8 cellular contexts compared by ENCODE assay signal in the genomic region with DNA sequence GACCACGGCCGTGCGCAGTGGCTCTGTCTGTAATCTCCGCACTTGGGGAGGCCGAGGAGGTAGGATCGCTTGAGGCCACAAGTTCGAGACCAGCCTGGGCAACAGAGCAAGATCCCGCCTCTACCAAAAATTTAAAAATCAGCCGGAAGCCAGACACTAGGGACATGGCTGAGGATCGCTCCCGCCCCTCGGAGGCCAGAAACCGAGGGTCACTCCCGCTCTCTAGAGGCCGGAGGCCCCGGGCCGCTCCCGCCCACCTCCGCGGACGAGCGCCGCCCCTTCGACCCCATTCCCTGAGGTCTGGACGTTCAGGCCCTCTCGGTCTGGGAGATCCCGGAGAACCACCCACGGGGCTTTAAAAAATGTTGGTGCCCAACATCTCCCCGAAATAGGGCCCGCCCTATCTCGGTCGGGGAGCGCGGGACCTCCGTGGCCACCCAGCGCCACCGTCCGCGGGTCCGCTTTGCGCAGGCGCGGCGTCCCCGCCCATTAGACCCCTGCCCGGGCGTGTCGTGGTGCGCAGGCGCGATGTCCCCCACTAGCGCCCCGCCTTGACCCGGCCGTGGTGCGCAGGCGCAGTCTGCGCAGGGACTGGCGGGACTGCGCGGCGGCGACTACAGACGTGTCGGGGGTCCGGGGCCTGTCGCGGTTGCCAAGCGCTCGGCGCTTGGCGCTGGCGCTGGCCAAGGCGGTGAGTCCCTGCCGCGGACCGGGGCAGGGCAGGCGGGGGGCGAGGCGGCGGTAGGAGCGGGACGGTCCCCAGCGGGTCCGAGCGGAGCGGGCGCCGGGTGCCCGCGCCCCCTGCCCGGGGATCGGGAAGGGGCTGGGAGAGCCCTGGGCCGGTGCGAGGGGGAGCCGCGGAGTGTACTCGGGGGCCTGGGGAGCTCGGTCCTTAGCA.
DNase-seq lines count a peak whose midpoint lies in the region; ATAC-seq and TF ChIP-seq lines count a peak whose summit lies in the region.
"Not testable (repeated sequence)": the region's sequence is repeated elsewhere in the genome, so short reads cannot be mapped to it uniquely, and the experiment has no call there.

No MANE protein-coding gene starts in this region.

- peak in 1 of 2 donors; percentile 49 for TF ChIP-seq POLR2A in thyroid gland (IDR thresholded peaks at IDR 0.05)

- H3K36me3 ChIP-seq in duodenal mucosa (ENCODE audit: control insufficient read depth in 1 of 2, insufficient read depth in 2 of 2, low read length in 2 of 2); thyroid gland: not testable (repeated sequence)

- not testable (repeated sequence) for H3K27me3 ChIP-seq in duodenal mucosa (ENCODE audit: control insufficient read depth in 1 of 2, insufficient read depth in 2 of 2, low read length in 2 of 2); thyroid gland

- H3K9ac ChIP-seq in duodenal mucosa (ENCODE audit: low read depth in 1 of 2, low read length in 2 of 2) = peak overlapping the region; percentile 43 to 51

- intact Hi-C loops in sciatic nerve (cut with DNase I); thyroid gland (cut with DNase I): not testable (repeated sequence)

- H3K27ac ChIP-seq in duodenal mucosa (ENCODE audit: low read depth, low read length) (peak overlapping the region; percentile 62), thyroid gland (peak overlapping the region; percentile 36 to 91 (median 68))

- not testable (repeated sequence) for H3K4me1 ChIP-seq in duodenal mucosa (ENCODE audit: control insufficient read depth in 1 of 2, insufficient read depth in 2 of 2, low read length in 2 of 2); thyroid gland

- not testable (repeated sequence) for TF ChIP-seq CTCF in thyroid gland (IDR thresholded peaks at IDR 0.05)

- peak overlapping the region; percentile 50 to 63 for H3K4me3 ChIP-seq in duodenal mucosa (ENCODE audit: low read depth in 1 of 2, low read length in 2 of 2)
- peak overlapping the region; percentile 25 to 83 (median 77) for H3K4me3 ChIP-seq in thyroid gland (replicated peaks in 1 of 3)

- peak; percentile 84 for DNase-seq in NAMALWA (ENCODE audit: low spot score)
- DNase-seq in activated CD8-positive, alpha-beta memory T cell treated with anti-CD3 and anti-CD28 coated beads, Interleukin-2, amount 50 U/mL, for 24 hours (ENCODE audit: extremely low read depth) = peak; percentile 75
- peak; percentile 44 for DNase-seq in kidney tubule cell (ENCODE audit: low spot score)
- DNase-seq in sciatic nerve (ENCODE audit: low spot score) = peak; percentile 95
- peak; percentile 87 to 93 for DNase-seq in thyroid gland

- 15 to 35% methylated on average over 7 to 28 of the region's 99 CpGs for whole genome bisulfite sequencing in thyroid gland, 2 donors

- not testable (repeated sequence) for H3K9me3 ChIP-seq in duodenal mucosa (ENCODE audit: control insufficient read depth in 1 of 2, low read length in 2 of 2); thyroid gland

- ATAC-seq in GM18519 (IDR thresholded peaks at IDR 0.05; ENCODE audit: low FRiP score, unreplicated experiment) (peak; percentile 72), HG02763 (IDR thresholded peaks at IDR 0.05; ENCODE audit: unreplicated experiment) (peak; percentile 88), sciatic nerve (peak; percentile 97)

Comparison
In these comparisons a context has a peak if more than half of its experiments do, and no peak if none do; other contexts are left out.
1. Peak in every context shown above with its lines: DNase-seq, ATAC-seq, H3K4me3 ChIP-seq and H3K27ac ChIP-seq.
2. DNase-seq: peak in every context shown above with its lines; median percentile 95 in sciatic nerve; 90 in thyroid gland; 84 in NAMALWA; 75 in activated CD8-positive, alpha-beta memory T cell treated with anti-CD3 and anti-CD28 coated beads, Interleukin-2, amount 50 U/mL, for 24 hours; 44 in kidney tubule cell.